In genomic region chr6:18379376-18380117, GRCh38 we compare ENCODE assay signal across 16 cellular contexts.
"Had no signal": no experiment of that assay in that cellular context is flagged by ENCODE, and none has a peak within 500 bp of the region (broad histone marks: within the 10 kb centered on the region; RNA-seq: fewer than 3 reads in every experiment).

No MANE protein-coding gene starts in this region.

- H3K36me3 Mint-ChIP-seq: memory B cell; natural killer cell treated with Interleukin-12 subunit alpha and Interleukin-12 subunit beta and Interleukin-15 and Interleukin-18, amount 100 ng/mL, for 72 hours; WTC11 had no signal

- H3K4me1 ChIP-seq: ascending aorta, esophagus muscularis mucosa had no signal

- ATAC-seq: activated naive CD8-positive, alpha-beta T cell treated with anti-CD3 and anti-CD28 coated beads, Interleukin-2, amount 50 U/mL, for 24 hours; left lobe of liver; sciatic nerve; T-helper 17 cell; WTC11 had no signal

- H3K27ac ChIP-seq: ascending aorta, dorsolateral prefrontal cortex, esophagus muscularis mucosa, thyroid gland had no signal

- H3K27me3 ChIP-seq: ascending aorta, esophagus muscularis mucosa, thyroid gland had no signal

- DNase-seq: activated CD4-positive, alpha-beta T cell treated with anti-CD3 and anti-CD28 coated beads for 48 hours; activated naive CD4-positive, alpha-beta T cell treated with Interleukin-2 at 50 U/mL for 16 hours; activated naive CD8-positive, alpha-beta T cell treated with anti-CD3 and anti-CD28 coated beads, Interleukin-2, amount 50 U/mL, for 24 hours; dorsolateral prefrontal cortex; nucleus accumbens; stimulated activated CD4-positive, alpha-beta T cell treated with anti-CD3 and anti-CD28 coated beads, Interleukin-4, amount 100 ng/mL, for 24 hours; T-helper 17 cell; thyroid gland had no signal

- H3K4me3 Mint-ChIP-seq: activated naive CD8-positive, alpha-beta T cell treated with anti-CD3 and anti-CD28 coated beads, Interleukin-2, amount 50 U/mL, for 24 hours; memory B cell; natural killer cell treated with Interleukin-12 subunit alpha and Interleukin-12 subunit beta and Interleukin-15 and Interleukin-18, amount 100 ng/mL, for 72 hours; T-helper 17 cell; WTC11 had no signal

- H3K27ac Mint-ChIP-seq: activated naive CD8-positive, alpha-beta T cell treated with anti-CD3 and anti-CD28 coated beads, Interleukin-2, amount 50 U/mL, for 24 hours; memory B cell; natural killer cell treated with Interleukin-12 subunit alpha and Interleukin-12 subunit beta and Interleukin-15 and Interleukin-18, amount 100 ng/mL, for 72 hours; progenitor cell of endocrine pancreas; T-helper 17 cell; WTC11 had no signal

- H3K4me3 ChIP-seq: ascending aorta, dorsolateral prefrontal cortex, esophagus muscularis mucosa, thyroid gland had no signal

- H3K9me3 ChIP-seq: ascending aorta, esophagus muscularis mucosa, thyroid gland had no signal

- H3K9me3 Mint-ChIP-seq: activated naive CD8-positive, alpha-beta T cell treated with anti-CD3 and anti-CD28 coated beads, Interleukin-2, amount 50 U/mL, for 24 hours; memory B cell; natural killer cell treated with Interleukin-12 subunit alpha and Interleukin-12 subunit beta and Interleukin-15 and Interleukin-18, amount 100 ng/mL, for 72 hours; WTC11 had no signal

- H3K27me3 Mint-ChIP-seq: memory B cell had no signal

- H3K36me3 ChIP-seq: ascending aorta, esophagus muscularis mucosa, thyroid gland had no signal
